ENCODE assay signal across 19 cellular contexts in genomic region chr5:173777669-173778068, GRCh38.
DNase-seq lines count a peak whose midpoint lies in the region; ATAC-seq, FAIRE-seq and TF ChIP-seq lines count a peak whose summit lies in the region.
"Had no signal": no experiment of that assay in that cellular context is flagged by ENCODE, and none has a peak within 500 bp of the region (broad histone marks: within the 10 kb centered on the region; RNA-seq: fewer than 3 reads in every experiment).

No MANE protein-coding gene starts in this region.

- FAIRE-seq in A549 (lab: Jason Lieb, UNC) (no peak), K562 (lab: Jason Lieb, UNC) (no peak)

- H3K4me1 Mint-ChIP-seq in mesothelial cell of epicardium: peaks cover 15% of the 10 kb centered on the region
- H3K4me1 Mint-ChIP-seq in activated T-cell treated with anti-CD3 and anti-CD28 coated beads, Interleukin-2, amount 50 U/mL, for 72 hours (ENCODE audit: low read depth): peaks cover 16% of the 10 kb centered on the region

- intact Hi-C loops in K562 (cut with micrococcal nuclease): no loop called here

- TF ChIP-seq EP300 in A549 (IDR thresholded peaks at IDR 0.05): no peak
- TF ChIP-seq EP300 in K562 (IDR thresholded peaks at IDR 0.05; ENCODE audit: low read length): no peak

- no peak for DNase-seq in A549 (ENCODE audit: low read depth in 1 of 2, low spot score in 1 of 2)
- DNase-seq in GM23248: no peak
- no peak for DNase-seq in K562 (ENCODE audit: extremely low read depth in 1 of 4, low spot score in 3 of 4)
- no peak for DNase-seq in mesothelial cell of epicardium (ENCODE audit: low spot score in 2 of 2, unreplicated experiment in 2 of 2)
- no peak for DNase-seq in NCI-H2171 (lab: John Stamatoyannopoulos, UW)
- no peak for DNase-seq in kidney glomerular epithelial cell (lab: John Stamatoyannopoulos, UW)
- no peak for DNase-seq in activated T-cell treated with anti-CD3 and anti-CD28 coated beads, Interleukin-2, amount 50 U/mL, for 72 hours
- DNase-seq: 8988T; CD4-positive, CD25-positive, alpha-beta regulatory T cell; KG1; NCI-H1105; NCI-H146; NCI-H2029; NCI-H345; NCI-H524; NCI-H774 had no signal

- H3K4me2 ChIP-seq in A549: no peak overlapping the region
- no peak overlapping the region for H3K4me2 ChIP-seq in GM23248 (ENCODE audit: unreplicated experiment)
- H3K4me2 ChIP-seq in K562 (ENCODE audit: insufficient read depth, low read length): no peak overlapping the region; the same call in 1 of the 2 replicates

- H3K9me1 ChIP-seq in K562 (ENCODE audit: control insufficient read depth, insufficient read depth, low read length): peaks cover 2% of the 10 kb centered on the region

- no peak for TF ChIP-seq POLR2A in A549 (IDR thresholded peaks at IDR 0.05; ENCODE audit: low read length)
- no peak for TF ChIP-seq POLR2A in K562 (conservative IDR thresholded peaks at IDR 0.05)

- no TSS peak for BruUV-seq in K562 (replicated peaks; lab: Mats Ljungman, UMichigan)

- no peaks in the 10 kb centered on the region for H3K27me3 ChIP-seq in GM23248 (replicated peaks; ENCODE audit: insufficient read depth)
- no peaks in the 10 kb centered on the region for H3K27me3 ChIP-seq in K562 (ENCODE audit: control insufficient read depth in 2 of 2, insufficient read depth in 2 of 2, low read length in 2 of 2)
- H3K27me3 ChIP-seq: SJSA1 had no signal

- POLR2A ChIA-PET in A549 (lab: Yijun Ruan, JAX): no interaction called here
- POLR2A ChIA-PET in K562 (lab: Yijun Ruan, JAX): interaction anchor here (0.6 to 1.4 kb wide), 2 partner anchors 10 to 11 kb away, joined by 3 to 4 read pairs; no protein-coding TSS in a partner anchor

- H4K20me1 ChIP-seq in GM23248 (ENCODE audit: insufficient read depth) (no peaks in the 10 kb centered on the region), K562 (replicated peaks; ENCODE audit: control insufficient read depth, insufficient read depth, low read length) (no peaks in the 10 kb centered on the region)

- TF ChIP-seq RAD21 in A549 (conservative IDR thresholded peaks at IDR 0.05 in 1 of 2, IDR thresholded peaks at IDR 0.05 in 1 of 2) (no peak), K562 (CRISPR knock-in tag; conservative IDR thresholded peaks at IDR 0.05 in 1 of 2, IDR thresholded peaks at IDR 0.05 in 1 of 2) (no peak)

- H3K9me2 ChIP-seq in GM23248 (ENCODE audit: insufficient read depth): no peaks in the 10 kb centered on the region

- H3K4me3 Mint-ChIP-seq in mesothelial cell of epicardium: no peak overlapping the region
- no peak overlapping the region for H3K4me3 Mint-ChIP-seq in activated T-cell treated with anti-CD3 and anti-CD28 coated beads, Interleukin-2, amount 50 U/mL, for 72 hours
- H3K4me3 Mint-ChIP-seq: CD4-positive, CD25-positive, alpha-beta regulatory T cell had no signal

- in situ Hi-C loops in GM23248 (cut with MboI): no loop called here
- in situ Hi-C loops in K562 (cut with MboI): no loop called here

- H3K9ac ChIP-seq in GM23248 (no peak overlapping the region), K562 (ENCODE audit: insufficient read depth in 1 of 2, low read depth in 2 of 2, low read length in 2 of 2) (peak overlapping the region; percentile 29 to 45; a peak in 1 of 4 replicates)

- H3K36me3 ChIP-seq in GM23248 (ENCODE audit: low read depth): no peaks in the 10 kb centered on the region
- H3K36me3 ChIP-seq in K562 (ENCODE audit: control insufficient read depth, insufficient read depth, low read length): no peaks in the 10 kb centered on the region
- H3K36me3 ChIP-seq: SJSA1 had no signal

- no peaks in the 10 kb centered on the region for H3K79me2 ChIP-seq in GM23248 (ENCODE audit: insufficient read depth)
- H3K79me2 ChIP-seq in K562 (ENCODE audit: control insufficient read depth, insufficient read depth, low read length): no peaks in the 10 kb centered on the region

- peaks cover 17% of the 10 kb centered on the region for H3F3A ChIP-seq in GM23248 (ENCODE audit: insufficient read depth)

- peak overlapping the region; percentile 13 for H3K27ac Mint-ChIP-seq in mesothelial cell of epicardium
- H3K27ac Mint-ChIP-seq in activated T-cell treated with anti-CD3 and anti-CD28 coated beads, Interleukin-2, amount 50 U/mL, for 72 hours: no peak overlapping the region

- H3K27me3 Mint-ChIP-seq in mesothelial cell of epicardium (ENCODE audit: low read depth): no peaks in the 10 kb centered on the region
- no peaks in the 10 kb centered on the region for H3K27me3 Mint-ChIP-seq in activated T-cell treated with anti-CD3 and anti-CD28 coated beads, Interleukin-2, amount 50 U/mL, for 72 hours (ENCODE audit: low read depth)
- H3K27me3 Mint-ChIP-seq: CD4-positive, CD25-positive, alpha-beta regulatory T cell had no signal

- ATAC-seq in A549 (no peak), K562 (no peak), GM18502 (IDR thresholded peaks at IDR 0.05; ENCODE audit: poor library complexity, unreplicated experiment) (no peak)
- no peak for ATAC-seq in activated T-cell treated with anti-CD3 and anti-CD28 coated beads, Interleukin-2, amount 50 U/mL, for 72 hours (replicated peaks in 1 of 2)
- ATAC-seq: Right ventricle myocardium inferior had no signal

- no peaks in the 10 kb centered on the region for H3K9me3 ChIP-seq in A549
- no peaks in the 10 kb centered on the region for H3K9me3 ChIP-seq in GM23248 (ENCODE audit: low read depth)
- no peaks in the 10 kb centered on the region for H3K9me3 ChIP-seq in K562 (replicated peaks; ENCODE audit: control insufficient read depth, insufficient read depth, low read depth, low read length)
- H3K9me3 ChIP-seq: SJSA1 had no signal

- H3K27ac ChIP-seq in A549: peak overlapping the region; percentile 92 to 94
- no peak overlapping the region for H3K27ac ChIP-seq in GM23248
- no peak overlapping the region for H3K27ac ChIP-seq in K562 (ENCODE audit: extremely low read depth, low read depth, low read length)
- H3K27ac ChIP-seq: SJSA1 had no signal

- H2AFZ ChIP-seq in GM23248 (0 out of 2 replicates have a peak overlapping the region, but pooled peaks have one; percentile 30), K562 (ENCODE audit: low read depth, low read length) (peak overlapping the region; percentile 95; the same call in 1 of the 2 replicates)

- H3K36me3 Mint-ChIP-seq in mesothelial cell of epicardium: no peaks in the 10 kb centered on the region
- H3K36me3 Mint-ChIP-seq in activated T-cell treated with anti-CD3 and anti-CD28 coated beads, Interleukin-2, amount 50 U/mL, for 72 hours (ENCODE audit: insufficient read depth in 2 of 2): no peaks in the 10 kb centered on the region
- H3K36me3 Mint-ChIP-seq: CD4-positive, CD25-positive, alpha-beta regulatory T cell had no signal

- WGBS in A549 (ENCODE audit: missing lambda C conversion rate): 90% methylated on average over 3 of the region's 3 CpGs
- WGBS in GM23248 (ENCODE audit: low coverage in 1 of 2, low lambda C conversion rate in 2 of 2, missing lambda C conversion rate in 2 of 2), 2 experiments: 83 to 86% methylated on average over 3 of the region's 3 CpGs
- 75% methylated on average over 3 of the region's 3 CpGs for whole genome bisulfite sequencing in K562 (ENCODE audit: insufficient coverage, low coverage, missing lambda C conversion rate)

- TF ChIP-seq CTCF in A549 (IDR thresholded peaks at IDR 0.05): no peak
- no peak for TF ChIP-seq CTCF in K562 (IDR thresholded peaks at IDR 0.05 in 2 of 3, conservative IDR thresholded peaks at IDR 0.05 in 1 of 3; ENCODE audit: insufficient read depth in 2 of 3, low read depth in 1 of 3, low read length in 3 of 3)
- TF ChIP-seq CTCF in mesothelial cell of epicardium (IDR thresholded peaks at IDR 0.05; ENCODE audit: unreplicated experiment): no peak

- CTCF ChIA-PET in A549 (lab: Yijun Ruan, JAX): interaction anchor here (0.9 to 1.2 kb wide), 2 partner anchors 11 to 162 kb away, joined by 3 read pairs; no protein-coding TSS in a partner anchor
- CTCF ChIA-PET in K562 (lab: Yijun Ruan, JAX; ENCODE audit: low intra/inter-chr PET ratio): no interaction called here

- no peaks in the 10 kb centered on the region for H3K9me3 Mint-ChIP-seq in mesothelial cell of epicardium
- peaks cover 0 to 2% of the 10 kb centered on the region in 2 donors for H3K9me3 Mint-ChIP-seq in activated T-cell treated with anti-CD3 and anti-CD28 coated beads, Interleukin-2, amount 50 U/mL, for 72 hours

- H3K4me3 ChIP-seq in A549 (no peak overlapping the region), GM23248 (no peak overlapping the region), K562 (no peak overlapping the region)
- H3K4me3 ChIP-seq: SJSA1 had no signal

- H3K4me1 ChIP-seq in A549: peaks cover 40% of the 10 kb centered on the region
- H3K4me1 ChIP-seq in GM23248 (ENCODE audit: insufficient read depth): peaks cover 17% of the 10 kb centered on the region
- peaks cover 15 to 43% of the 10 kb centered on the region in 2 experiments for H3K4me1 ChIP-seq in K562 (replicated peaks in 1 of 2; ENCODE audit: control insufficient read depth in 2 of 2, insufficient read depth in 2 of 2, low read length in 2 of 2)

TF ChIP-seq in A549, 52 proteins besides CTCF, POLR2A, EP300 and RAD21:
- TF ChIP-seq MAFK (IDR thresholded peaks at IDR 0.05; ENCODE audit: partially characterized antibody): peak; percentile 90
- TF ChIP-seq KDM1A (IDR thresholded peaks at IDR 0.05; ENCODE audit: low read depth): peak; percentile 57; the same call in 1 of the 2 replicates
- no peak for TF ChIP-seq CBX8 (IDR thresholded peaks at IDR 0.05)
TF ChIP-seq in A549: peak in this region for 2.

TF ChIP-seq in K562, 482 proteins besides CTCF, POLR2A, EP300 and RAD21 (continues in another document):
- TF ChIP-seq HDAC2 (IDR thresholded peaks at IDR 0.05) (peak; percentile 71; the same call in 1 of the 2 replicates), DACH1 (IDR thresholded peaks at IDR 0.05; ENCODE audit: partially characterized antibody) (peak; percentile 8), HDAC1 (IDR thresholded peaks at IDR 0.05) (0 out of 4 replicates have a peak, but pooled peaks of 1 of the 2 experiments have one; percentile 20), ADNP (tag; IDR thresholded peaks at IDR 0.05) (peak; percentile 89), RHOXF2B (CRISPR knock-in tag; conservative IDR thresholded peaks at IDR 0.05) (no peak), RUNX1 (IDR thresholded peaks at IDR 0.05; ENCODE audit: low read depth) (no peak), TGIF2 (CRISPR knock-in tag; IDR thresholded peaks at IDR 0.05) (no peak), PCBP2 (IDR thresholded peaks at IDR 0.05; ENCODE audit: low read depth, low read length, poor library complexity, severe bottlenecking) (no peak), ELK1 (CRISPR knock-in tag; IDR thresholded peaks at IDR 0.05) (no peak), ZNF24 (IDR thresholded peaks at IDR 0.05) (peak; percentile 90), KLF13 (tag; IDR thresholded peaks at IDR 0.05; ENCODE audit: borderline replicate concordance, low read depth) (no peak)

Comparison
In these comparisons a context has a peak if more than half of its experiments do, and no peak if none do; other contexts are left out.
1. H3K27ac ChIP-seq: peak in A549 (2 of 2); none in GM23248 (single experiment) and K562 (single experiment).
2. Of the 35 proteins assayed by ChIP-seq in both K562 and A549: peak only in K562: CHD4, ESRRA and HDAC2; only in A549: none; in both: KDM1A and MAFK; in neither: 29; mixed calls (peak in some experiments, not most) for 1.